ENCODE assay signal across 16 cellular contexts in the genomic region with DNA sequence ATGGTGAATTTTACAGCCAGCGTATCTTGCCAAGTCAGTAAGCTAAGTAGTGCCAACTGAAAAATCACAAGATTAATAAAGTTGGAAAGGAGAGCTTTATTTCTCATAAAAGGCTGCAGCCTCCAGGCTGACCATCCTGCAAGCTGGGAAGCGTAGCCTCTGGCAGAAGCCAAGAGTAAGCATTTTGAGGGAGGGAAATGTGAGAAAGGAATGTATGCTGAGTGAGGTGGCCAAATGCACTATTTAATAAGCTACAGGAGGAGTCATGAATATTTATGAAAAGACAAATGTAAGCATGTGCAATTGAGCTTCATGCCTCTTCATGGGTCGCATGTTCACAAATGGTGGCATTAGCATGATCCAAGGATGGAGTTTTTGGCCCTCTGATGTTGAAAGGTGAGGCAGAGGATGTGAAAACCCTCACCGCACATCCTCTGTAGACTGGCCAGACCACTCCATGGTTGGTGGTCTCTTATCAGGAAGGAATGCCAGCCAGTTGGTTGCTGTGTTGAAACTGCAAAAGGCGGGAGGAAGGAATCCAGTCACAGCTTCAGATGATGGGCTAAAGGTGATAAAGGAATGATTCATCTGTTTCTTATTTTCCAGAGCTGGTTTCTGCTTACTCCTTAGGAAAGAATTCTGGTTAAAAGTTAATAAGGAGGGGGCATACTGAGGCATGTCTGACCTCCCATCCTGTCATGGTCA. TPM values are rescaled to one million over a fixed set of nuclear protein-coding genes. Genes with fewer than 3 reads are reported as not detected.
DNase-seq lines count a peak whose midpoint lies in the region; ATAC-seq and TF ChIP-seq lines count a peak whose summit lies in the region.
"Had no signal": no experiment of that assay in that cellular context is flagged by ENCODE, and none has a peak within 500 bp of the region (broad histone marks: within the 10 kb centered on the region; RNA-seq: fewer than 3 reads in every experiment).

No MANE protein-coding gene starts in this region.

- 90 to 97% methylated on average over 4 to 5 of the region's 5 CpGs for WGBS in endodermal cell (ENCODE audit: insufficient coverage in 1 of 2, insufficient read length in 1 of 2), 2 experiments
- WGBS in mesendoderm (ENCODE audit: extremely low coverage, insufficient coverage, low lambda C conversion rate), result no CpG with 5 or more reads among the region's 5 CpGs

- DNase-seq in Daoy (ENCODE audit: low read depth), result peak; percentile 86
- DNase-seq in MG63, result peak; percentile 81
- DNase-seq in endodermal cell, result peak; percentile 15
- peak; percentile 58 for DNase-seq in mesendoderm
- no peak for DNase-seq in GDM1 (lab: John Stamatoyannopoulos, UW)
- no peak for DNase-seq in GOT3 (lab: John Stamatoyannopoulos, UW)
- DNase-seq: activated naive CD4-positive, alpha-beta T cell treated with Interleukin-2 at 50 U/mL for 16 hours; effector memory CD4-positive, alpha-beta T cell; NCI-H2029 treated with DMSO at 0.1 percent for 48 hours; spleen; stimulated activated naive CD4-positive, alpha-beta T cell treated with Interleukin-2 at 50 U/mL for 16 hours had no signal

- no peaks in the 10 kb centered on the region for H3K36me3 ChIP-seq in MG63
- H3K36me3 ChIP-seq in endodermal cell (ENCODE audit: control insufficient read depth, insufficient read depth, low read length), result no peaks in the 10 kb centered on the region
- no peaks in the 10 kb centered on the region for H3K36me3 ChIP-seq in mesendoderm (ENCODE audit: control insufficient read depth, insufficient read depth, low read length)
- H3K36me3 ChIP-seq: spleen had no signal

- no peaks in the 10 kb centered on the region for H3K79me2 ChIP-seq in mesendoderm (ENCODE audit: control insufficient read depth, insufficient read depth, low read length)
- H3K79me2 ChIP-seq: parathyroid adenoma had no signal

- H3K4me3 Mint-ChIP-seq in endodermal cell, result no peak overlapping the region

- no peak overlapping the region for H3K4ac ChIP-seq in mesendoderm (ENCODE audit: low read depth, low read length)

- H3K9me3 ChIP-seq in MG63 (peaks cover 5% of the 10 kb centered on the region; the same call in 1 of the 2 replicates), endodermal cell (ENCODE audit: control insufficient read depth, low read length) (no peaks in the 10 kb centered on the region)

- H3K27me3 ChIP-seq in MG63, result no peaks in the 10 kb centered on the region
- H3K27me3 ChIP-seq in endodermal cell (ENCODE audit: control insufficient read depth, insufficient read depth, low read length, poor library complexity, severe bottlenecking), result no peaks in the 10 kb centered on the region
- H3K27me3 ChIP-seq in mesendoderm (ENCODE audit: insufficient read depth, low read length, poor library complexity), result no peaks in the 10 kb centered on the region
- H3K27me3 ChIP-seq: spleen had no signal

- H3K23ac ChIP-seq in mesendoderm (ENCODE audit: low read length), result no peak overlapping the region

- no peaks in the 10 kb centered on the region for H3K27me3 Mint-ChIP-seq in endodermal cell (ENCODE audit: insufficient read depth)

- H3K27ac Mint-ChIP-seq in endodermal cell, result no peak overlapping the region

- H4K5ac ChIP-seq in mesendoderm (ENCODE audit: low read length), result no peak overlapping the region

- H2BK5ac ChIP-seq in mesendoderm (ENCODE audit: low read length), result no peak overlapping the region

- H3K9ac ChIP-seq in endodermal cell (ENCODE audit: extremely low read depth, low read length, poor library complexity, severe bottlenecking) (no peak overlapping the region), mesendoderm (ENCODE audit: low read length) (no peak overlapping the region)
- H3K9ac ChIP-seq: parathyroid adenoma had no signal

- H3K9me3 Mint-ChIP-seq in endodermal cell, result no peaks in the 10 kb centered on the region

- H2BK15ac ChIP-seq in mesendoderm (replicated peaks; ENCODE audit: low read depth), result no peak overlapping the region

- H3K27ac ChIP-seq in endodermal cell (ENCODE audit: low read depth, low read length), result no peak overlapping the region
- no peak overlapping the region for H3K27ac ChIP-seq in mesendoderm (ENCODE audit: low read depth, low read length)
- H3K27ac ChIP-seq: C4-2B, parathyroid adenoma, spleen had no signal

- H3K56ac ChIP-seq in mesendoderm (ENCODE audit: low read length), result no peak overlapping the region

- no peaks in the 10 kb centered on the region for H3K79me1 ChIP-seq in mesendoderm (ENCODE audit: low read length)

- no peaks in the 10 kb centered on the region for H3K36me3 Mint-ChIP-seq in endodermal cell (ENCODE audit: low read depth)

- no peak for TF ChIP-seq CTCF in endodermal cell (conservative IDR thresholded peaks at IDR 0.05)

- H3K4me3 ChIP-seq in MG63 (no peak overlapping the region), endodermal cell (ENCODE audit: low read length) (no peak overlapping the region), mesendoderm (ENCODE audit: low read length) (no peak overlapping the region)
- H3K4me3 ChIP-seq: spleen had no signal

- H2BK120ac ChIP-seq in mesendoderm (ENCODE audit: low read depth, low read length), result no peak overlapping the region

- ATAC-seq in HG03432 (IDR thresholded peaks at IDR 0.05; ENCODE audit: unreplicated experiment) (no peak), HG03520 (IDR thresholded peaks at IDR 0.05; ENCODE audit: unreplicated experiment) (no peak)

- H3K18ac ChIP-seq in mesendoderm (ENCODE audit: low read length), result no peak overlapping the region

- no peak overlapping the region for H2AK5ac ChIP-seq in mesendoderm (ENCODE audit: low read length)

- no peak overlapping the region for H3K4me2 ChIP-seq in mesendoderm (ENCODE audit: low read length)

- H3K4me1 ChIP-seq in endodermal cell (ENCODE audit: control insufficient read depth, insufficient read depth, low read length) (no peaks in the 10 kb centered on the region), mesendoderm (ENCODE audit: control insufficient read depth, low read depth, low read length) (no peaks in the 10 kb centered on the region)
- H3K4me1 ChIP-seq: parathyroid adenoma, spleen had no signal

- no peaks in the 10 kb centered on the region for H3K4me1 Mint-ChIP-seq in endodermal cell

- no peak overlapping the region for H4K8ac ChIP-seq in mesendoderm (ENCODE audit: low read depth, low read length)

RNA-seq across cellular contexts. Expression of a gene that starts 9.2 kb away (rescaled TPM):
- not detected in 2 replicates for total RNA-seq in Daoy (2014; rRNA removed; shearing (Covaris generic))
- 0.17 and 2.0 TPM in 2 replicates for total RNA-seq in MG63 (2014; rRNA removed; shearing (Covaris generic); ENCODE audit: low replicate concordance)
- total RNA-seq in endodermal cell, result not detected
- polyA plus RNA-seq in endodermal cell (2013, experiment 1 of 2), result not detected
- polyA plus RNA-seq in endodermal cell (2013, experiment 2 of 2), result not detected
- polyA plus RNA-seq in mesendoderm (2013, experiment 1 of 2), result not detected
- not detected for polyA plus RNA-seq in mesendoderm (2013, experiment 2 of 2)
- total RNA-seq: spleen; T-helper 1 cell treated with Interleukin-12 subunit alpha and Interleukin-12 subunit beta and Interleukin-4 antibody, amounts not matched to agents 30 ng/mL and 1 ng/mL, for 36 hours had no signal
- polyA plus RNA-seq: spleen had no signal

RNA-seq across cellular contexts. Expression of a gene that starts 9.8 kb away (rescaled TPM):
- total RNA-seq in Daoy (2014; rRNA removed; shearing (Covaris generic)), result not detected in 2 replicates
- total RNA-seq in MG63 (2014; rRNA removed; shearing (Covaris generic); ENCODE audit: low replicate concordance), result not detected in 2 replicates
- not detected for total RNA-seq in endodermal cell
- not detected for polyA plus RNA-seq in endodermal cell (2013, experiment 1 of 2)
- polyA plus RNA-seq in endodermal cell (2013, experiment 2 of 2), result not detected
- polyA plus RNA-seq in mesendoderm (2013, experiment 1 of 2), result not detected
- polyA plus RNA-seq in mesendoderm (2013, experiment 2 of 2), result not detected
- total RNA-seq: spleen; T-helper 1 cell treated with Interleukin-12 subunit alpha and Interleukin-12 subunit beta and Interleukin-4 antibody, amounts not matched to agents 30 ng/mL and 1 ng/mL, for 36 hours had no signal
- polyA plus RNA-seq: spleen had no signal

RNA-seq across cellular contexts. Expression of a gene that starts 21.7 kb away (rescaled TPM):
- 0.46 and 1.4 TPM in 2 replicates for total RNA-seq in Daoy (2014; rRNA removed; shearing (Covaris generic))
- total RNA-seq in MG63 (2014; rRNA removed; shearing (Covaris generic); ENCODE audit: low replicate concordance), result 0.49 TPM in 1 of 2 replicates, not detected in the other
- total RNA-seq in endodermal cell, result not detected
- polyA plus RNA-seq in endodermal cell (2013, experiment 1 of 2), result not detected
- not detected for polyA plus RNA-seq in endodermal cell (2013, experiment 2 of 2)
- polyA plus RNA-seq in mesendoderm (2013, experiment 1 of 2), result not detected
- polyA plus RNA-seq in mesendoderm (2013, experiment 2 of 2), result not detected
- total RNA-seq: spleen; T-helper 1 cell treated with Interleukin-12 subunit alpha and Interleukin-12 subunit beta and Interleukin-4 antibody, amounts not matched to agents 30 ng/mL and 1 ng/mL, for 36 hours had no signal
- polyA plus RNA-seq: spleen had no signal

RNA-seq across cellular contexts. Expression of a gene that starts 37.0 kb away (rescaled TPM):
- total RNA-seq in Daoy (2014; rRNA removed; shearing (Covaris generic)), result not detected in 2 replicates
- not detected in 2 replicates for total RNA-seq in MG63 (2014; rRNA removed; shearing (Covaris generic); ENCODE audit: low replicate concordance)
- not detected for total RNA-seq in endodermal cell
- not detected for polyA plus RNA-seq in endodermal cell (2013, experiment 1 of 2)
- not detected for polyA plus RNA-seq in endodermal cell (2013, experiment 2 of 2)
- polyA plus RNA-seq in mesendoderm (2013, experiment 1 of 2), result not detected
- polyA plus RNA-seq in mesendoderm (2013, experiment 2 of 2), result not detected
- total RNA-seq: spleen; T-helper 1 cell treated with Interleukin-12 subunit alpha and Interleukin-12 subunit beta and Interleukin-4 antibody, amounts not matched to agents 30 ng/mL and 1 ng/mL, for 36 hours had no signal
- polyA plus RNA-seq: spleen had no signal

RNA-seq across cellular contexts. Expression of a gene that starts 44.9 kb away (rescaled TPM):
- not detected in 2 replicates for total RNA-seq in Daoy (2014; rRNA removed; shearing (Covaris generic))
- total RNA-seq in MG63 (2014; rRNA removed; shearing (Covaris generic); ENCODE audit: low replicate concordance), result not detected in 2 replicates
- total RNA-seq in endodermal cell, result under 1 TPM; 0.46 to 0.48 TPM
- not detected for polyA plus RNA-seq in endodermal cell (2013, experiment 1 of 2)
- not detected for polyA plus RNA-seq in endodermal cell (2013, experiment 2 of 2)
- not detected for polyA plus RNA-seq in mesendoderm (2013, experiment 1 of 2)
- not detected for polyA plus RNA-seq in mesendoderm (2013, experiment 2 of 2)
- total RNA-seq: spleen; T-helper 1 cell treated with Interleukin-12 subunit alpha and Interleukin-12 subunit beta and Interleukin-4 antibody, amounts not matched to agents 30 ng/mL and 1 ng/mL, for 36 hours had no signal
- polyA plus RNA-seq: spleen had no signal

Comparison
In these comparisons a context has a peak if more than half of its experiments do, and no peak if none do; other contexts are left out.
1. DNase-seq: peak in Daoy (single experiment), MG63 (single experiment), endodermal cell (single experiment) and mesendoderm (single experiment); none in GDM1 (single experiment) and GOT3 (single experiment).